Comparison of ENCODE assay signal across 15 cellular contexts in the genomic region with DNA sequence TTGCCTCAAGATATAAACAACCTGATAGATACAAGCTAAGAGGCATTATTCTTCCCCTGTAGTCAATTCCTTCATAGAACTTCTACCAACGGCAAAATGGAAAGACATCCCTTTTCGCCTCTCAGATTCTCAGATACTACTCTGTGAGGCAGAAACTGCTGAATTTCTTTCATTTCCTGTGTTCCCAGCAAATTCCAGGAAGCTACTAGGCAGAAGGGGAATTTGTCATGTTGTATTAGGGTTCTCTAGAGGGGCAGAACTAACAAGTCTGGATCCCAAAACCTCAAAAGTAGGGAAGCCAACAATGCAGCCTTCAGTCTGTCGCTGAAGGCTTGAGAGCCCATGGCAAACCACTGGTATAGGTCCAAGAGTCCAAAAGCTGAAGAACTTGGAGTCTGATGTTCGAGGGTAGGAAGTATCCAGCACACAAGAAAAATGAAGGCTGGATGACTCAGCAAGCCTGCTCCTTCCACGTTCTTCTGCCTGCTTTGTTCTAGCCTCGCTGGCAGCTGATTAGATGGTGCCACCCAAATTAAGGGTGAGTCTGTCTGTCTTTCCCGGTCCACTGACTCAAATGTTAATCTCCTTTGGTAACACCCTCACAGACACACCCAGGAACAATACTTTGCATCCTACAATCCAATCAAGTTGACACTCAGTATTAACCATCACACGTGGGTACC. TPM values are rescaled to one million over a fixed set of nuclear protein-coding genes. Genes with fewer than 3 reads are reported as not detected.
DNase-seq lines count a peak whose midpoint lies in the region; ATAC-seq, FAIRE-seq and TF ChIP-seq lines count a peak whose summit lies in the region.
"Had no signal": no experiment of that assay in that cellular context is flagged by ENCODE, and none has a peak within 500 bp of the region (broad histone marks: within the 10 kb centered on the region; RNA-seq: fewer than 3 reads in every experiment).

No MANE protein-coding gene starts in this region.

- no peaks in the 10 kb centered on the region for H3K79me2 ChIP-seq in endothelial cell of umbilical vein (ENCODE audit: control insufficient read depth, insufficient read depth, low read length)

- CTCF ChIA-PET in MCF 10A (lab: Yijun Ruan, JAX) (interaction anchor here (0.7 to 0.8 kb wide), 2 partner anchors 27 to 431 kb away, joined by 3 read pairs; no protein-coding TSS in a partner anchor), endothelial cell of umbilical vein (lab: Charles Lee) (interaction anchor here (0.6 to 1.7 kb wide), 4 partner anchors 9 to 29 kb away, joined by 3 to 7 read pairs (median 4); no protein-coding TSS in a partner anchor)

- H4K20me1 ChIP-seq in endothelial cell of umbilical vein (replicated peaks; ENCODE audit: control insufficient read depth, extremely low read depth, insufficient read depth, low read length): no peaks in the 10 kb centered on the region

- no peaks in the 10 kb centered on the region for H3K9me3 Mint-ChIP-seq in MCF 10A (ENCODE audit: unreplicated experiment)
- H3K9me3 Mint-ChIP-seq: dendritic cell treated with granulocyte-macrophage colony-stimulating factor and Interleukin-4, amounts not matched to agents 40 ng/mL and 50 ng/mL, for 4 days had no signal

- H3K36me3 ChIP-seq in breast epithelium (no peaks in the 10 kb centered on the region), endothelial cell of umbilical vein (ENCODE audit: control insufficient read depth in 2 of 2, extremely low read depth in 1 of 2, insufficient read depth in 2 of 2, low read length in 2 of 2) (no peaks in the 10 kb centered on the region), aorta (ENCODE audit: control insufficient read depth in 1 of 2, insufficient read depth in 2 of 2, low read length in 1 of 2) (no peaks in the 10 kb centered on the region)

- H3K4me1 Mint-ChIP-seq in MCF 10A (ENCODE audit: insufficient read depth, unreplicated experiment): peaks cover 14% of the 10 kb centered on the region
- H3K4me1 Mint-ChIP-seq: natural killer cell had no signal

- DNase-seq in MCF 10A (ENCODE audit: unreplicated experiment): peak; percentile 44
- DNase-seq in breast epithelium (ENCODE audit: low spot score in 2 of 2): no peak
- DNase-seq in endothelial cell of umbilical vein (ENCODE audit: low read depth, low spot score): peak; percentile 13
- DNase-seq in left lobe of liver (ENCODE audit: low spot score): no peak
- no peak for DNase-seq in aorta
- no peak for DNase-seq in hippocampal formation (lab: John Stamatoyannopoulos, UW)
- no peak for DNase-seq in mesenteric fat pad (ENCODE audit: low spot score)
- DNase-seq: activated CD4-positive, alpha-beta T cell treated with anti-CD3 and anti-CD28 coated beads for 48 hours; activated T-cell treated with anti-CD3 and anti-CD28 coated beads, Interleukin-2, amount 50 U/mL, for 48 hours; MV-4-11; natural killer cell had no signal

- no peaks in the 10 kb centered on the region for H3K36me3 Mint-ChIP-seq in MCF 10A (ENCODE audit: insufficient read depth, unreplicated experiment)
- H3K36me3 Mint-ChIP-seq: natural killer cell had no signal

- peak; percentile 24 for ATAC-seq in left lobe of liver
- ATAC-seq in aorta (ENCODE audit: low FRiP score): peak; percentile 22
- ATAC-seq in GM18907 (IDR thresholded peaks at IDR 0.05; ENCODE audit: unreplicated experiment): no peak
- ATAC-seq: natural killer cell had no signal

- H3K27me3 Mint-ChIP-seq in MCF 10A (ENCODE audit: insufficient read depth, unreplicated experiment): no peaks in the 10 kb centered on the region
- H3K27me3 Mint-ChIP-seq: dendritic cell treated with granulocyte-macrophage colony-stimulating factor and Interleukin-4, amounts not matched to agents 40 ng/mL and 50 ng/mL, for 4 days had no signal

- no peak overlapping the region for H3K4me3 Mint-ChIP-seq in MCF 10A (ENCODE audit: unreplicated experiment)
- H3K4me3 Mint-ChIP-seq: dendritic cell treated with granulocyte-macrophage colony-stimulating factor and Interleukin-4, amounts not matched to agents 40 ng/mL and 50 ng/mL, for 4 days; natural killer cell had no signal

- H3K27ac ChIP-seq in breast epithelium: peak overlapping the region in 1 of 2 donors; percentile 20
- H3K27ac ChIP-seq in endothelial cell of umbilical vein (ENCODE audit: insufficient read depth, low read depth, low read length): no peak overlapping the region
- H3K27ac ChIP-seq in aorta (ENCODE audit: low read depth in 1 of 2, low read length in 2 of 2): peak overlapping the region in 1 of 2 donors; percentile 48

- dilution Hi-C loops in endothelial cell of umbilical vein (cut with MboI; ENCODE audit: extremely low pct_ligation_motif_present, low sequenced_read_pairs): no loop called here

- no peak overlapping the region for H3K9ac ChIP-seq in endothelial cell of umbilical vein (replicated peaks; ENCODE audit: extremely low read depth, insufficient read depth, low read length)

- BruUV-seq in MCF 10A (replicated peaks; lab: Mats Ljungman, UMichigan): no TSS peak
- no TSS peak for BruUV-seq in endothelial cell of umbilical vein (replicated peaks; lab: Mats Ljungman, UMichigan)

- H3K4me2 ChIP-seq in endothelial cell of umbilical vein (ENCODE audit: insufficient read depth, low read length): no peak overlapping the region

- no peaks in the 10 kb centered on the region for H3K4me1 ChIP-seq in breast epithelium
- H3K4me1 ChIP-seq in endothelial cell of umbilical vein (ENCODE audit: control insufficient read depth, extremely low read depth, insufficient read depth, low read length): peaks cover 3% of the 10 kb centered on the region
- H3K4me1 ChIP-seq in aorta (ENCODE audit: control insufficient read depth in 1 of 2, insufficient read depth in 2 of 2, low read length in 2 of 2): peaks cover 0 to 4% of the 10 kb centered on the region in 2 donors

- TF ChIP-seq POLR2A in breast epithelium (IDR thresholded peaks at IDR 0.05): no peak
- TF ChIP-seq POLR2A in endothelial cell of umbilical vein (IDR thresholded peaks at IDR 0.05; ENCODE audit: low read depth, low read length): no peak

- H3K4me3 ChIP-seq in breast epithelium (peak overlapping the region in 1 of 3 donors; percentile 18), endothelial cell of umbilical vein (replicated peaks in 1 of 3; ENCODE audit: insufficient read depth in 1 of 3, low read depth in 1 of 3, low read length in 3 of 3) (no peak overlapping the region), aorta (ENCODE audit: low read length in 2 of 2) (no peak overlapping the region)

- H3K27ac Mint-ChIP-seq in MCF 10A (ENCODE audit: low read depth, unreplicated experiment): peak overlapping the region; percentile 59
- H3K27ac Mint-ChIP-seq: dendritic cell treated with granulocyte-macrophage colony-stimulating factor and Interleukin-4, amounts not matched to agents 40 ng/mL and 50 ng/mL, for 4 days; natural killer cell had no signal

- no peaks in the 10 kb centered on the region for H3K9me1 ChIP-seq in endothelial cell of umbilical vein (replicated peaks; ENCODE audit: control insufficient read depth, extremely low read depth, insufficient read depth, low read length)

- H3K27me3 ChIP-seq in breast epithelium: no peaks in the 10 kb centered on the region
- no peaks in the 10 kb centered on the region for H3K27me3 ChIP-seq in endothelial cell of umbilical vein (ENCODE audit: control insufficient read depth in 2 of 2, insufficient read depth in 2 of 2, low read length in 2 of 2)
- H3K27me3 ChIP-seq in aorta (ENCODE audit: control insufficient read depth in 1 of 2, insufficient read depth in 2 of 2, low read length in 1 of 2): no peaks in the 10 kb centered on the region

- TF ChIP-seq CTCF in MCF 10A (IDR thresholded peaks at IDR 0.05; ENCODE audit: unreplicated experiment) (no peak), breast epithelium (IDR thresholded peaks at IDR 0.05) (no peak), endothelial cell of umbilical vein (IDR thresholded peaks at IDR 0.05; ENCODE audit: extremely low read depth in 1 of 2, insufficient read depth in 1 of 2, low read depth in 1 of 2, low read length in 2 of 2) (no peak)

- H2AFZ ChIP-seq in endothelial cell of umbilical vein (ENCODE audit: low read depth, low read length): peak overlapping the region; percentile 53

- H3K9me3 ChIP-seq in breast epithelium: no peaks in the 10 kb centered on the region
- H3K9me3 ChIP-seq in endothelial cell of umbilical vein (replicated peaks; ENCODE audit: control insufficient read depth, insufficient read depth, low read length): no peaks in the 10 kb centered on the region
- no peaks in the 10 kb centered on the region for H3K9me3 ChIP-seq in aorta (ENCODE audit: control insufficient read depth, low read length)

- intact Hi-C loops in MCF 10A (cut with micrococcal nuclease): no loop called here
- intact Hi-C loops in breast epithelium (cut with DNase I; ENCODE audit: low total_unique reads): no loop called here
- intact Hi-C loops in endothelial cell of umbilical vein (cut with micrococcal nuclease): no loop called here
- intact Hi-C loops in aorta (cut with DNase I): no loop called here

- whole genome bisulfite sequencing in aorta, 2 donors: 34 to 42% methylated on average over 8 of the region's 8 CpGs

- POLR2A ChIA-PET in MCF 10A (lab: Yijun Ruan, JAX) (no interaction called here), endothelial cell of umbilical vein (lab: Charles Lee) (no interaction called here)

- no peak for FAIRE-seq in endothelial cell of umbilical vein (lab: Jason Lieb, UNC)
- FAIRE-seq: A204.1 had no signal

TF ChIP-seq in endothelial cell of umbilical vein, 7 proteins besides CTCF, POLR2A, EP300 and RAD21:
- TF ChIP-seq GATA2 (IDR thresholded peaks at IDR 0.05; ENCODE audit: insufficient read depth, insufficient read length, low read depth, low read length) (no peak), FOS (IDR thresholded peaks at IDR 0.05; ENCODE audit: borderline replicate concordance, insufficient read depth, low read length) (peak; percentile 14)
TF ChIP-seq in endothelial cell of umbilical vein: peak in this region for 1.

RNA-seq across cellular contexts. Expression of gene RNF180, which starts 15.2 kb away (rescaled TPM):
- total RNA-seq in MCF 10A (2022): 6.0 and 7.4 TPM in 2 replicates
- total RNA-seq in breast epithelium: 10 to 100 TPM; 14.4 to 22.7 (median 16.2) TPM
- total RNA-seq in endothelial cell of umbilical vein: 3.4 and 5.6 TPM in 2 replicates
- 0.62 and 0.65 TPM in 2 replicates for polyA plus RNA-seq in endothelial cell of umbilical vein
- 0.72 and 0.80 TPM in 2 replicates for polyA plus RNA-seq in endothelial cell of umbilical vein (2011; cell fraction: cytosol; rRNA removed)
- 2.4 and 2.8 TPM in 2 replicates for polyA plus RNA-seq in endothelial cell of umbilical vein (2011; cell fraction: nucleus; rRNA removed)
- polyA plus RNA-seq in endothelial cell of umbilical vein (2012): 0.56 and 0.64 TPM in 2 replicates
- 3.4 and 5.2 TPM in 2 replicates for polyA minus RNA-seq in endothelial cell of umbilical vein
- polyA minus RNA-seq in endothelial cell of umbilical vein (2011; cell fraction: cytosol; rRNA and poly(A)+ RNA removed): not detected
- 6.1 and 7.7 TPM in 2 replicates for polyA minus RNA-seq in endothelial cell of umbilical vein (2011; cell fraction: nucleus; rRNA and poly(A)+ RNA removed)
- total RNA-seq in left lobe of liver: 4.4 TPM
- total RNA-seq in aorta: 10 to 100 TPM; 29.2 to 44.5 TPM
- polyA plus RNA-seq in aorta: 10 to 100 TPM in 1 of 2 donors, 1 to 10 TPM in 1; 6.1 to 10.2 TPM
- 13.0 TPM for total RNA-seq in mesenteric fat pad
- total RNA-seq: natural killer cell; T-helper 1 cell treated with Interleukin-12 subunit alpha and Interleukin-12 subunit beta and Interleukin-4 antibody, amounts not matched to agents 30 ng/mL and 1 ng/mL, for 36 hours had no signal

Comparison
In these comparisons a context has a peak if more than half of its experiments do, and no peak if none do; other contexts are left out.
1. DNase-seq: peak in MCF 10A (single experiment) and endothelial cell of umbilical vein (single experiment); none in breast epithelium (0 of 2), left lobe of liver (single experiment), aorta (0 of 2), hippocampal formation (0 of 2) and mesenteric fat pad (single experiment).